In genomic region chr12:89671469-89671868, GRCh38 we compare ENCODE assay signal across 13 cellular contexts. TPM values are rescaled to one million over a fixed set of nuclear protein-coding genes. Genes with fewer than 3 reads are reported as not detected.
DNase-seq lines count a peak whose midpoint lies in the region; ATAC-seq and TF ChIP-seq lines count a peak whose summit lies in the region.
"Had no signal": no experiment of that assay in that cellular context is flagged by ENCODE, and none has a peak within 500 bp of the region (broad histone marks: within the 10 kb centered on the region; RNA-seq: fewer than 3 reads in every experiment).

No MANE protein-coding gene starts in this region.

- H3K36me3 Mint-ChIP-seq in activated CD8-positive, alpha-beta memory T cell treated with anti-CD3 and anti-CD28 coated beads, Interleukin-2, amount 10 ng/mL, durations not matched to agents 7 days and 5 days, result peaks cover 21% of the 10 kb centered on the region
- peaks cover 45% of the 10 kb centered on the region for H3K36me3 Mint-ChIP-seq in stimulated activated memory B cell treated with anti-CD40 and anti-IgM and Interleukin-4, amounts not matched to agents 10 μg/mL and 1 μg/mL and 100 μg/mL, for 72 hours
- peaks cover 8% of the 10 kb centered on the region for H3K36me3 Mint-ChIP-seq in activated CD4-positive, alpha-beta T cell treated with anti-CD3 and anti-CD28 coated beads, Interleukin-2, amount 10 ng/mL, durations not matched to agents 7 days and 5 days (ENCODE audit: low read depth)

- H3K9me3 ChIP-seq in prostate gland (no peaks in the 10 kb centered on the region), WERI-Rb-1 (ENCODE audit: severe bottlenecking) (no peaks in the 10 kb centered on the region)
- H3K9me3 ChIP-seq: heart left ventricle had no signal

- POLR2A ChIA-PET in activated CD4-positive, alpha-beta T cell treated with anti-CD3 and anti-CD28 coated beads, Interleukin-2, amount 10 ng/mL, durations not matched to agents 7 days and 5 days (lab: Charles Lee), result no interaction called here

- H3K36me3 ChIP-seq in prostate gland (no peaks in the 10 kb centered on the region), WERI-Rb-1 (no peaks in the 10 kb centered on the region; the same call in 1 of the 2 replicates)
- H3K36me3 ChIP-seq: heart left ventricle had no signal

- H3K9me3 Mint-ChIP-seq in activated CD8-positive, alpha-beta memory T cell treated with anti-CD3 and anti-CD28 coated beads, Interleukin-2, amount 10 ng/mL, durations not matched to agents 7 days and 5 days (ENCODE audit: low read depth), result no peaks in the 10 kb centered on the region
- peaks cover 8% of the 10 kb centered on the region for H3K9me3 Mint-ChIP-seq in stimulated activated memory B cell treated with anti-CD40 and anti-IgM and Interleukin-4, amounts not matched to agents 10 μg/mL and 1 μg/mL and 100 μg/mL, for 72 hours
- peaks cover 2% of the 10 kb centered on the region for H3K9me3 Mint-ChIP-seq in activated CD4-positive, alpha-beta T cell treated with anti-CD3 and anti-CD28 coated beads, Interleukin-2, amount 10 ng/mL, durations not matched to agents 7 days and 5 days

- peak overlapping the region; percentile 12 for H3K27ac Mint-ChIP-seq in activated CD8-positive, alpha-beta memory T cell treated with anti-CD3 and anti-CD28 coated beads, Interleukin-2, amount 10 ng/mL, durations not matched to agents 7 days and 5 days
- H3K27ac Mint-ChIP-seq in stimulated activated memory B cell treated with anti-CD40 and anti-IgM and Interleukin-4, amounts not matched to agents 10 μg/mL and 1 μg/mL and 100 μg/mL, for 72 hours, result peak overlapping the region; percentile 55
- H3K27ac Mint-ChIP-seq in activated CD4-positive, alpha-beta T cell treated with anti-CD3 and anti-CD28 coated beads, Interleukin-2, amount 10 ng/mL, durations not matched to agents 7 days and 5 days, result no peak overlapping the region

- intact Hi-C loops in prostate gland (cut with DNase I), result no loop called here

- DNase-seq in activated CD8-positive, alpha-beta memory T cell treated with anti-CD3 and anti-CD28 coated beads, Interleukin-2, amount 10 ng/mL, durations not matched to agents 7 days and 5 days, result no peak
- no peak for DNase-seq in activated CD8-positive, alpha-beta memory T cell treated with anti-CD3 and anti-CD28 coated beads, Interleukin-2, amount 50 U/mL, for 48 hours
- peak; percentile 13 for DNase-seq in MV-4-11 (lab: John Stamatoyannopoulos, UW)
- peak; percentile 65 for DNase-seq in fibroblast of gingiva (ENCODE audit: low read depth)
- DNase-seq in activated CD4-positive, alpha-beta T cell treated with anti-CD3 and anti-CD28 coated beads, Interleukin-2, amount 10 ng/mL, durations not matched to agents 7 days and 5 days, result no peak
- DNase-seq in prostate gland (ENCODE audit: low spot score), result no peak
- no peak for DNase-seq in WERI-Rb-1
- DNase-seq: heart left ventricle; NCI-H510A; stimulated activated CD8-positive, alpha-beta memory T cell treated with anti-CD3 and anti-CD28 coated beads, Interleukin-4, amount 100 ng/mL, for 48 hours had no signal

- no peaks in the 10 kb centered on the region for H3K27me3 Mint-ChIP-seq in activated CD8-positive, alpha-beta memory T cell treated with anti-CD3 and anti-CD28 coated beads, Interleukin-2, amount 10 ng/mL, durations not matched to agents 7 days and 5 days
- H3K27me3 Mint-ChIP-seq in stimulated activated memory B cell treated with anti-CD40 and anti-IgM and Interleukin-4, amounts not matched to agents 10 μg/mL and 1 μg/mL and 100 μg/mL, for 72 hours, result no peaks in the 10 kb centered on the region
- H3K27me3 Mint-ChIP-seq in activated CD4-positive, alpha-beta T cell treated with anti-CD3 and anti-CD28 coated beads, Interleukin-2, amount 10 ng/mL, durations not matched to agents 7 days and 5 days, result no peaks in the 10 kb centered on the region

- TF ChIP-seq POLR2A in prostate gland (IDR thresholded peaks at IDR 0.05), result no peak

- H3K4me1 Mint-ChIP-seq in activated CD8-positive, alpha-beta memory T cell treated with anti-CD3 and anti-CD28 coated beads, Interleukin-2, amount 10 ng/mL, durations not matched to agents 7 days and 5 days, result peaks cover 40% of the 10 kb centered on the region
- H3K4me1 Mint-ChIP-seq in stimulated activated memory B cell treated with anti-CD40 and anti-IgM and Interleukin-4, amounts not matched to agents 10 μg/mL and 1 μg/mL and 100 μg/mL, for 72 hours, result peaks cover 96% of the 10 kb centered on the region
- peaks cover 24% of the 10 kb centered on the region for H3K4me1 Mint-ChIP-seq in activated CD4-positive, alpha-beta T cell treated with anti-CD3 and anti-CD28 coated beads, Interleukin-2, amount 10 ng/mL, durations not matched to agents 7 days and 5 days

- no peak for ATAC-seq in activated CD8-positive, alpha-beta memory T cell treated with anti-CD3 and anti-CD28 coated beads, Interleukin-2, amount 10 ng/mL, durations not matched to agents 7 days and 5 days
- no peak for ATAC-seq in stimulated activated memory B cell treated with anti-CD40 and anti-IgM and Interleukin-4, amounts not matched to agents 10 μg/mL and 1 μg/mL and 100 μg/mL, for 72 hours
- ATAC-seq: heart left ventricle, HepG2 had no signal

- H3K4me3 Mint-ChIP-seq in activated CD8-positive, alpha-beta memory T cell treated with anti-CD3 and anti-CD28 coated beads, Interleukin-2, amount 10 ng/mL, durations not matched to agents 7 days and 5 days, result no peak overlapping the region
- no peak overlapping the region for H3K4me3 Mint-ChIP-seq in stimulated activated memory B cell treated with anti-CD40 and anti-IgM and Interleukin-4, amounts not matched to agents 10 μg/mL and 1 μg/mL and 100 μg/mL, for 72 hours
- H3K4me3 Mint-ChIP-seq in activated CD4-positive, alpha-beta T cell treated with anti-CD3 and anti-CD28 coated beads, Interleukin-2, amount 10 ng/mL, durations not matched to agents 7 days and 5 days, result no peak overlapping the region

- CTCF ChIA-PET in activated CD8-positive, alpha-beta memory T cell treated with anti-CD3 and anti-CD28 coated beads, Interleukin-2, amount 10 ng/mL, durations not matched to agents 7 days and 5 days (lab: Charles Lee), result interaction anchor here (0.9 kb wide), 1 partner anchor 324 kb away, joined by 5 read pairs; no protein-coding TSS in a partner anchor
- CTCF ChIA-PET in activated CD4-positive, alpha-beta T cell treated with anti-CD3 and anti-CD28 coated beads, Interleukin-2, amount 10 ng/mL, durations not matched to agents 7 days and 5 days (lab: Charles Lee), result no interaction called here

- H3K27ac ChIP-seq in prostate gland (no peak overlapping the region), WERI-Rb-1 (no peak overlapping the region)
- H3K27ac ChIP-seq: heart left ventricle, skin epidermis had no signal

- H3K27me3 ChIP-seq in prostate gland (replicated peaks; ENCODE audit: insufficient read depth) (no peaks in the 10 kb centered on the region), WERI-Rb-1 (ENCODE audit: insufficient read depth, low read depth, severe bottlenecking) (no peaks in the 10 kb centered on the region)
- H3K27me3 ChIP-seq: heart left ventricle had no signal

- no peak overlapping the region for H3K4me3 ChIP-seq in prostate gland
- H3K4me3 ChIP-seq in WERI-Rb-1 (ENCODE audit: low read depth, low read length), result no peak overlapping the region
- H3K4me3 ChIP-seq: heart left ventricle, skin epidermis had no signal

- no peaks in the 10 kb centered on the region for H3K4me1 ChIP-seq in prostate gland (replicated peaks)

- no peak for TF ChIP-seq CTCF in prostate gland (IDR thresholded peaks at IDR 0.05)
- no peak for TF ChIP-seq CTCF in WERI-Rb-1 (IDR thresholded peaks at IDR 0.05; ENCODE audit: low read depth, low read length)

- WGBS in prostate gland, result 86% methylated on average over 4 of the region's 4 CpGs

RNA-seq across cellular contexts. Expression of gene ATP2B1, which starts 37.2 kb away (rescaled TPM):
- total RNA-seq in activated CD8-positive, alpha-beta memory T cell treated with anti-CD3 and anti-CD28 coated beads, Interleukin-2, amount 10 ng/mL, durations not matched to agents 7 days and 5 days, result 10 to 100 TPM; 23.2 to 24.5 TPM
- 10 to 100 TPM; 24.2 to 26.6 TPM for total RNA-seq in activated CD4-positive, alpha-beta T cell treated with anti-CD3 and anti-CD28 coated beads, Interleukin-2, amount 10 ng/mL, durations not matched to agents 7 days and 5 days
- 10 to 100 TPM; 16.4 to 80.3 TPM for total RNA-seq in prostate gland

Comparison
In these comparisons a context has a peak if more than half of its experiments do, and no peak if none do; other contexts are left out.
1. DNase-seq: peak in MV-4-11 (single experiment) and fibroblast of gingiva (single experiment); none in activated CD8-positive, alpha-beta memory T cell treated with anti-CD3 and anti-CD28 coated beads, Interleukin-2, amount 10 ng/mL, durations not matched to agents 7 days and 5 days (single experiment), activated CD8-positive, alpha-beta memory T cell treated with anti-CD3 and anti-CD28 coated beads, Interleukin-2, amount 50 U/mL, for 48 hours (single experiment), activated CD4-positive, alpha-beta T cell treated with anti-CD3 and anti-CD28 coated beads, Interleukin-2, amount 10 ng/mL, durations not matched to agents 7 days and 5 days (single experiment), prostate gland (single experiment) and WERI-Rb-1 (single experiment).